ENCODE assay signal across 1 cellular context in genomic region chr1:173477286-173478098, GRCh38.
TF ChIP-seq lines count a peak whose summit lies in the region.

A gene with protein sequence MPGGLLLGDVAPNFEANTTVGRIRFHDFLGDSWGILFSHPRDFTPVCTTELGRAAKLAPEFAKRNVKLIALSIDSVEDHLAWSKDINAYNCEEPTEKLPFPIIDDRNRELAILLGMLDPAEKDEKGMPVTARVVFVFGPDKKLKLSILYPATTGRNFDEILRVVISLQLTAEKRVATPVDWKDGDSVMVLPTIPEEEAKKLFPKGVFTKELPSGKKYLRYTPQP (plus strand): TSS chr1:173477335. CDS start chr1:173477398, 63 bp downstream.

TF ChIP-seq in HepG2, 621 proteins besides CTCF, POLR2A, EP300 and RAD21 (continued from another document and continues in another):
- TF ChIP-seq, protein P1, sequence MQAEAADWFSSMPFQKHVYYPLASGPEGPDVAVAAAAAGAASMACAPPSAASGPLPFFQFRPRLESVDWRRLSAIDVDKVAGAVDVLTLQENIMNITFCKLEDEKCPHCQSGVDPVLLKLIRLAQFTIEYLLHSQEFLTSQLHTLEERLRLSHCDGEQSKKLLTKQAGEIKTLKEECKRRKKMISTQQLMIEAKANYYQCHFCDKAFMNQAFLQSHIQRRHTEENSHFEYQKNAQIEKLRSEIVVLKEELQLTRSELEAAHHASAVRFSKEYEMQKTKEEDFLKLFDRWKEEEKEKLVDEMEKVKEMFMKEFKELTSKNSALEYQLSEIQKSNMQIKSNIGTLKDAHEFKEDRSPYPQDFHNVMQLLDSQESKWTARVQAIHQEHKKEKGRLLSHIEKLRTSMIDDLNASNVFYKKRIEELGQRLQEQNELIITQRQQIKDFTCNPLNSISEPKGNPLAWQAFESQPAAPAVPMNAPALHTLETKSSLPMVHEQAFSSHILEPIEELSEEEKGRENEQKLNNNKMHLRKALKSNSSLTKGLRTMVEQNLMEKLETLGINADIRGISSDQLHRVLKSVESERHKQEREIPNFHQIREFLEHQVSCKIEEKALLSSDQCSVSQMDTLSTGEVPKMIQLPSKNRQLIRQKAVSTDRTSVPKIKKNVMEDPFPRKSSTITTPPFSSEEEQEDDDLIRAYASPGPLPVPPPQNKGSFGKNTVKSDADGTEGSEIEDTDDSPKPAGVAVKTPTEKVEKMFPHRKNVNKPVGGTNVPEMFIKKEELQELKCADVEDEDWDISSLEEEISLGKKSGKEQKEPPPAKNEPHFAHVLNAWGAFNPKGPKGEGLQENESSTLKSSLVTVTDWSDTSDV (CRISPR knock-in tag; IDR thresholded peaks at IDR 0.05) = no peak
- TF ChIP-seq FOXA1 (IDR thresholded peaks at IDR 0.05) (no peak), FOXA1 (CRISPR knock-in tag; IDR thresholded peaks at IDR 0.05) (no peak), NBN (conservative IDR thresholded peaks at IDR 0.05) (no peak), ZNF784 (CRISPR knock-in tag; IDR thresholded peaks at IDR 0.05; ENCODE audit: borderline replicate concordance) (no peak), ISL2 (CRISPR knock-in tag; IDR thresholded peaks at IDR 0.05) (no peak; the same call in 1 of the 2 replicates), KLF15 (CRISPR knock-in tag; IDR thresholded peaks at IDR 0.05; ENCODE audit: borderline replicate concordance) (no peak; the same call in 1 of the 2 replicates), CEBPB (IDR thresholded peaks at IDR 0.05; ENCODE audit: borderline replicate concordance, low read depth, low read length) (no peak), ZNF782 (CRISPR knock-in tag; IDR thresholded peaks at IDR 0.05; ENCODE audit: borderline replicate concordance) (no peak), U2AF1 (optimal IDR thresholded peaks at IDR 0.05; ENCODE audit: low read depth, low read length) (no peak), TP53 (CRISPR knock-in tag; conservative IDR thresholded peaks at IDR 0.05) (0 out of 2 replicates have a peak, but pooled peaks have one; percentile 34), DNMT1 (CRISPR knock-in tag; IDR thresholded peaks at IDR 0.05) (0 out of 2 replicates have a peak, but pooled peaks have one; percentile 35), ATAD3A (CRISPR knock-in tag; IDR thresholded peaks at IDR 0.05) (no peak), MTF1 (CRISPR knock-in tag; IDR thresholded peaks at IDR 0.05) (no peak), ZGPAT (CRISPR knock-in tag; IDR thresholded peaks at IDR 0.05) (peak; percentile 42; the same call in 1 of the 2 replicates), NR2F2 (IDR thresholded peaks at IDR 0.05; ENCODE audit: borderline replicate concordance, low read depth) (no peak; the same call in 1 of the 2 replicates), MED13 (CRISPR knock-in tag; IDR thresholded peaks at IDR 0.05) (0 out of 2 replicates have a peak, but pooled peaks have one; percentile 44), ZNF605 (CRISPR knock-in tag; IDR thresholded peaks at IDR 0.05) (peak; percentile 48; the same call in 1 of the 2 replicates), NFRKB (IDR thresholded peaks at IDR 0.05) (no peak), BHLHE40 (IDR thresholded peaks at IDR 0.05; ENCODE audit: low read length) (no peak), NCOR1 (IDR thresholded peaks at IDR 0.05; ENCODE audit: borderline replicate concordance, low read length) (no peak; the same call in 1 of the 2 replicates), ZSCAN25 (CRISPR knock-in tag; IDR thresholded peaks at IDR 0.05) (peak; percentile 14; the same call in 1 of the 2 replicates), HDAC2 (CRISPR knock-in tag; IDR thresholded peaks at IDR 0.05) (peak; percentile 38; the same call in 1 of the 2 replicates), MXD4 (CRISPR knock-in tag; IDR thresholded peaks at IDR 0.05) (peak; percentile 59), ONECUT2 (CRISPR knock-in tag; IDR thresholded peaks at IDR 0.05) (no peak), MTA3 (CRISPR knock-in tag; IDR thresholded peaks at IDR 0.05) (no peak), BCLAF1 (IDR thresholded peaks at IDR 0.05) (no peak), SMC3 (IDR thresholded peaks at IDR 0.05; ENCODE audit: low read length) (no peak), SNAI1 (CRISPR knock-in tag; IDR thresholded peaks at IDR 0.05; ENCODE audit: borderline replicate concordance) (no peak; the same call in 1 of the 2 replicates), ZNF790 (CRISPR knock-in tag; IDR thresholded peaks at IDR 0.05; ENCODE audit: borderline replicate concordance) (peak; percentile 72; the same call in 1 of the 2 replicates), BATF2 (CRISPR knock-in tag; IDR thresholded peaks at IDR 0.05) (peak; percentile 81; the same call in 1 of the 2 replicates), ZNF333 (CRISPR knock-in tag; IDR thresholded peaks at IDR 0.05; ENCODE audit: borderline replicate concordance) (no peak), HOXD1 (CRISPR knock-in tag; IDR thresholded peaks at IDR 0.05) (peak; percentile 55; the same call in 1 of the 2 replicates), BCL3 (CRISPR knock-in tag; IDR thresholded peaks at IDR 0.05) (peak; percentile 76), ZBTB26 (CRISPR knock-in tag; IDR thresholded peaks at IDR 0.05; ENCODE audit: borderline replicate concordance) (no peak), HNRNPH1 (optimal IDR thresholded peaks at IDR 0.05; ENCODE audit: low read depth, low read length) (no peak), RARA (CRISPR knock-in tag; IDR thresholded peaks at IDR 0.05) (no peak), BCL6 (CRISPR knock-in tag; IDR thresholded peaks at IDR 0.05) (no peak)
- TF ChIP-seq, protein P2, sequence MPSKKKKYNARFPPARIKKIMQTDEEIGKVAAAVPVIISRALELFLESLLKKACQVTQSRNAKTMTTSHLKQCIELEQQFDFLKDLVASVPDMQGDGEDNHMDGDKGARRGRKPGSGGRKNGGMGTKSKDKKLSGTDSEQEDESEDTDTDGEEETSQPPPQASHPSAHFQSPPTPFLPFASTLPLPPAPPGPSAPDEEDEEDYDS (CRISPR knock-in tag; IDR thresholded peaks at IDR 0.05) = no peak; the same call in 1 of the 2 replicates
- TF ChIP-seq, protein P3, sequence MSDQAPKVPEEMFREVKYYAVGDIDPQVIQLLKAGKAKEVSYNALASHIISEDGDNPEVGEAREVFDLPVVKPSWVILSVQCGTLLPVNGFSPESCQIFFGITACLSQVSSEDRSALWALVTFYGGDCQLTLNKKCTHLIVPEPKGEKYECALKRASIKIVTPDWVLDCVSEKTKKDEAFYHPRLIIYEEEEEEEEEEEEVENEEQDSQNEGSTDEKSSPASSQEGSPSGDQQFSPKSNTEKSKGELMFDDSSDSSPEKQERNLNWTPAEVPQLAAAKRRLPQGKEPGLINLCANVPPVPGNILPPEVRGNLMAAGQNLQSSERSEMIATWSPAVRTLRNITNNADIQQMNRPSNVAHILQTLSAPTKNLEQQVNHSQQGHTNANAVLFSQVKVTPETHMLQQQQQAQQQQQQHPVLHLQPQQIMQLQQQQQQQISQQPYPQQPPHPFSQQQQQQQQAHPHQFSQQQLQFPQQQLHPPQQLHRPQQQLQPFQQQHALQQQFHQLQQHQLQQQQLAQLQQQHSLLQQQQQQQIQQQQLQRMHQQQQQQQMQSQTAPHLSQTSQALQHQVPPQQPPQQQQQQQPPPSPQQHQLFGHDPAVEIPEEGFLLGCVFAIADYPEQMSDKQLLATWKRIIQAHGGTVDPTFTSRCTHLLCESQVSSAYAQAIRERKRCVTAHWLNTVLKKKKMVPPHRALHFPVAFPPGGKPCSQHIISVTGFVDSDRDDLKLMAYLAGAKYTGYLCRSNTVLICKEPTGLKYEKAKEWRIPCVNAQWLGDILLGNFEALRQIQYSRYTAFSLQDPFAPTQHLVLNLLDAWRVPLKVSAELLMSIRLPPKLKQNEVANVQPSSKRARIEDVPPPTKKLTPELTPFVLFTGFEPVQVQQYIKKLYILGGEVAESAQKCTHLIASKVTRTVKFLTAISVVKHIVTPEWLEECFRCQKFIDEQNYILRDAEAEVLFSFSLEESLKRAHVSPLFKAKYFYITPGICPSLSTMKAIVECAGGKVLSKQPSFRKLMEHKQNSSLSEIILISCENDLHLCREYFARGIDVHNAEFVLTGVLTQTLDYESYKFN (CRISPR knock-in tag; conservative IDR thresholded peaks at IDR 0.05) = peak; percentile 61
- TF ChIP-seq, protein P4, sequence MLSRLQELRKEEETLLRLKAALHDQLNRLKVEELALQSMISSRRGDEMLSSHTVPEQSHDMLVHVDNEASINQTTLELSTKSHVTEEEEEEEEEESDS (CRISPR knock-in tag; IDR thresholded peaks at IDR 0.05; ENCODE audit: borderline replicate concordance) = no peak
- TF ChIP-seq, protein P5, sequence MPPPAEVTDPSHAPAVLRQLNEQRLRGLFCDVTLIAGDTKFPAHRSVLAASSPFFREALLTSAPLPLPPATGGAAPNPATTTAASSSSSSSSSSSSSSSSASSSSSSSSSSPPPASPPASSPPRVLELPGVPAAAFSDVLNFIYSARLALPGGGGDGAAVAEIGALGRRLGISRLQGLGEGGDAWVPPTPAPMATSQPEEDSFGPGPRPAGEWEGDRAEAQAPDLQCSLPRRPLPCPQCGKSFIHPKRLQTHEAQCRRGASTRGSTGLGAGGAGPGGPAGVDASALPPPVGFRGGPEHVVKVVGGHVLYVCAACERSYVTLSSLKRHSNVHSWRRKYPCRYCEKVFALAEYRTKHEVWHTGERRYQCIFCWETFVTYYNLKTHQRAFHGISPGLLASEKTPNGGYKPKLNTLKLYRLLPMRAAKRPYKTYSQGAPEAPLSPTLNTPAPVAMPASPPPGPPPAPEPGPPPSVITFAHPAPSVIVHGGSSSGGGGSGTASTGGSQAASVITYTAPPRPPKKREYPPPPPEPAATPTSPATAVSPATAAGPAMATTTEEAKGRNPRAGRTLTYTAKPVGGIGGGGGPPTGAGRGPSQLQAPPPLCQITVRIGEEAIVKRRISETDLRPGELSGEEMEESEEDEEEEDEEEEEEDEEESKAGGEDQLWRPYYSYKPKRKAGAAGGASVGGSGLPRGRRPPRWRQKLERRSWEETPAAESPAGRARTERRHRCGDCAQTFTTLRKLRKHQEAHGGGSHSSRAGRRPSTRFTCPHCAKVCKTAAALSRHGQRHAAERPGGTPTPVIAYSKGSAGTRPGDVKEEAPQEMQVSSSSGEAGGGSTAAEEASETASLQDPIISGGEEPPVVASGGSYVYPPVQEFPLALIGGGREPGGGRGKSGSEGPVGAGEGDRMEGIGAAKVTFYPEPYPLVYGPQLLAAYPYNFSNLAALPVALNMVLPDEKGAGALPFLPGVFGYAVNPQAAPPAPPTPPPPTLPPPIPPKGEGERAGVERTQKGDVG (CRISPR knock-in tag; IDR thresholded peaks at IDR 0.05; ENCODE audit: borderline replicate concordance) = peak; percentile 28; the same call in 1 of the 2 replicates
